In the genomic region with DNA sequence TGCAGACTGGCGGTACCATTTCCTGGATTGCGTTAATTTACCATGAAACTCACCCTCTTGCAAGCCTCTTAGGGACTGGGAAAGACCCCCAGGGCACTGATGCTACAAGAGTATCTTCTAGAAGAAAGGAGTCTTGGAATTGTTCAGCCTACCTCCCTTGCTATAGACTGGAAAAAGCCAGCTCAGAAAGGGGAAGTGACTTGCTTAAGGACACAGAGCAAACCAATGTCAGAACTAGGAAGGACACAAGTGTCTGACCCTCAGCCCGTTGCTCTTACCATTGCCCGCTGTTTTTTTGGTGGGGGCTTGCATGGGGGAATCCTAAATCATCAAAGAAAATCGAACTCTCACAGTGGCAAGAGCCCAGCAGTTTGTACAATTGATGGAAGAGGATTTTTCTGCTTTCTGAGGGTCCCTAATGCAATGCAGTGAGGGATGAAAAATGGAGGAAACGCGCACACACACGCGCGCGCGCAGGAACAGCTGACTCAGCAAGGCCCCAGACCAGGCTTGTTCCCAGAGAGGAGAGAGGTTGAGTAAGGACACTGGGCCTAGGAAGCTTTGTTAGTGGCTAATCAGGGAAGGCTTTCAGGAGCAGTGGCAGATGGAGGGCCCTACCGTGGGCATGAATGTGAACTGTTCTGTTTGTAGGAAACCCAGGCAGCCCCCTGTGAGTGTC, we compare ENCODE assay signal across 12 cellular contexts. TPM values are rescaled to one million over a fixed set of nuclear protein-coding genes. Genes with fewer than 3 reads are reported as not detected.
DNase-seq lines count a peak whose midpoint lies in the region; ATAC-seq and TF ChIP-seq lines count a peak whose summit lies in the region.
"Had no signal": no experiment of that assay in that cellular context is flagged by ENCODE, and none has a peak within 500 bp of the region (broad histone marks: within the 10 kb centered on the region; RNA-seq: fewer than 3 reads in every experiment).

No MANE protein-coding gene starts in this region.

- no peaks in the 10 kb centered on the region for H3K9me3 Mint-ChIP-seq in immature natural killer cell

- intact Hi-C loops in HCT116 (cut with micrococcal nuclease): no loop called here
- intact Hi-C loops in stomach (cut with DNase I; ENCODE audit: low total_unique reads): no loop called here

- no peaks in the 10 kb centered on the region for H3K27me3 ChIP-seq in HCT116 (ENCODE audit: insufficient read depth, low read length)
- H3K27me3 ChIP-seq in OCI-LY3 (ENCODE audit: low read depth, low read length): no peaks in the 10 kb centered on the region
- H3K27me3 ChIP-seq in stomach: no peaks in the 10 kb centered on the region
- H3K27me3 ChIP-seq in HAP-1 (ENCODE audit: low read depth): no peaks in the 10 kb centered on the region

- DNase-seq in HCT116 (ENCODE audit: low read depth, low spot score) (no peak), immature natural killer cell (no peak), stomach (no peak), NCI-H2081 (lab: John Stamatoyannopoulos, UW) (no peak), DMS114 treated with DMSO at 0.1 percent for 48 hours (lab: John Stamatoyannopoulos, UW; ENCODE audit: unreplicated experiment) (no peak), GM20000 (ENCODE audit: low spot score) (no peak), HAP-1 (ENCODE audit: low spot score in 2 of 2) (no peak)
- DNase-seq: activated CD8-positive, alpha-beta memory T cell treated with anti-CD3 and anti-CD28 coated beads, Interleukin-2, amount 10 ng/mL, durations not matched to agents 7 days and 5 days; NCI-H2029 treated with DMSO at 0.1 percent for 48 hours; T-helper 9 cell had no signal

- H3K79me2 ChIP-seq in HCT116 (ENCODE audit: insufficient read depth, low read length) (no peaks in the 10 kb centered on the region; the same call in 1 of the 2 replicates), OCI-LY3 (ENCODE audit: low read length) (no peaks in the 10 kb centered on the region)

- H3K9me3 ChIP-seq in HCT116 (ENCODE audit: control insufficient read depth in 1 of 2, insufficient read depth in 1 of 2, low read depth in 1 of 2, low read length in 2 of 2) (no peaks in the 10 kb centered on the region), OCI-LY3 (ENCODE audit: insufficient read depth, low read length) (peaks cover 9% of the 10 kb centered on the region), stomach (peaks cover 0 to 20% (median 7%) of the 10 kb centered on the region in 4 donors), HAP-1 (no peaks in the 10 kb centered on the region)

- H3K27ac ChIP-seq in HCT116 (ENCODE audit: low read depth, low read length): no peak overlapping the region
- H3K27ac ChIP-seq in OCI-LY3 (ENCODE audit: low read length): peak overlapping the region; percentile 76; the same call in 1 of the 2 replicates
- H3K27ac ChIP-seq in stomach: peak overlapping the region in 3 of 5 donors; percentile 20 to 63 (median 42)

- H3K9ac ChIP-seq in HCT116 (ENCODE audit: low read length) (no peak overlapping the region), OCI-LY3 (ENCODE audit: low read length) (peak overlapping the region; percentile 48; the same call in 1 of the 2 replicates)

- CTCF ChIA-PET in HCT116 (lab: Charles Lee): interaction anchor here (0.6 to 1.0 kb wide), 2 partner anchors 123 to 314 kb away, joined by 3 read pairs; no protein-coding TSS in a partner anchor

- peaks cover 33 to 52% (median 36%) of the 10 kb centered on the region in 3 donors for H3K36me3 Mint-ChIP-seq in immature natural killer cell

- no peak overlapping the region for H3K4me3 Mint-ChIP-seq in immature natural killer cell
- H3K4me3 Mint-ChIP-seq: activated CD8-positive, alpha-beta memory T cell treated with anti-CD3 and anti-CD28 coated beads, Interleukin-2, amount 10 ng/mL, durations not matched to agents 7 days and 5 days had no signal

- POLR2A ChIA-PET in HCT116 (lab: Charles Lee): no interaction called here

- TF ChIP-seq CTCF in HCT116 (IDR thresholded peaks at IDR 0.05 in 2 of 3, conservative IDR thresholded peaks at IDR 0.05 in 1 of 3; ENCODE audit: borderline replicate concordance in 1 of 3, insufficient read depth in 1 of 3, low read depth in 2 of 3, low read length in 2 of 3): no peak
- no peak for TF ChIP-seq CTCF in OCI-LY3 (IDR thresholded peaks at IDR 0.05; ENCODE audit: low read depth, low read length)
- TF ChIP-seq CTCF in stomach (IDR thresholded peaks at IDR 0.05): no peak
- TF ChIP-seq CTCF in GM20000 (IDR thresholded peaks at IDR 0.05; ENCODE audit: extremely low read depth, missing control alignments): no peak

- no peak for ATAC-seq in HCT116
- ATAC-seq: activated CD8-positive, alpha-beta memory T cell treated with anti-CD3 and anti-CD28 coated beads, Interleukin-2, amount 10 ng/mL, durations not matched to agents 7 days and 5 days; Panc1 had no signal

- H4K20me1 ChIP-seq in HCT116 (ENCODE audit: insufficient read depth) (no peaks in the 10 kb centered on the region), OCI-LY3 (ENCODE audit: insufficient read depth, low read length) (no peaks in the 10 kb centered on the region)

- no TSS peak for BruUV-seq in HCT116 (replicated peaks; lab: Mats Ljungman, UMichigan)

- no peak for TF ChIP-seq EP300 in stomach (IDR thresholded peaks at IDR 0.05)

- H3K27me3 Mint-ChIP-seq in immature natural killer cell (ENCODE audit: low read depth in 3 of 3): peaks cover 0 to 13% (median 3%) of the 10 kb centered on the region in 3 donors
- H3K27me3 Mint-ChIP-seq: activated CD8-positive, alpha-beta memory T cell treated with anti-CD3 and anti-CD28 coated beads, Interleukin-2, amount 10 ng/mL, durations not matched to agents 7 days and 5 days had no signal

- no peak for TF ChIP-seq RAD21 in HCT116 (IDR thresholded peaks at IDR 0.05; ENCODE audit: low read depth)

- H3K4me1 ChIP-seq in HCT116 (ENCODE audit: control insufficient read depth in 1 of 2, insufficient read depth in 2 of 2, low read length in 2 of 2) (peaks cover 6 to 23% of the 10 kb centered on the region in 2 experiments; a peak in 2 of 4 replicates), OCI-LY3 (ENCODE audit: low read length) (peaks cover 51% of the 10 kb centered on the region), stomach (peaks cover 0 to 14% (median 7%) of the 10 kb centered on the region in 4 donors), HAP-1 (no peaks in the 10 kb centered on the region)

- no peak overlapping the region for H2AFZ ChIP-seq in HCT116 (ENCODE audit: low read depth, low read length, poor library complexity, severe bottlenecking)
- no peak overlapping the region for H2AFZ ChIP-seq in OCI-LY3 (ENCODE audit: low read depth, low read length)

- in situ Hi-C loops in HAP-1 (cut with MboI; ENCODE audit: low sequenced_read_pairs): no loop called here

- H3K4me1 Mint-ChIP-seq in immature natural killer cell: peaks cover 42 to 85% of the 10 kb centered on the region in 2 donors

- 76 to 92% (median 79%) methylated on average over 13 of the region's 13 CpGs for WGBS in stomach, 5 donors

- H3K36me3 ChIP-seq in HCT116 (ENCODE audit: control insufficient read depth in 1 of 2, insufficient read depth in 2 of 2, low read length in 2 of 2) (no peaks in the 10 kb centered on the region), OCI-LY3 (replicated peaks; ENCODE audit: low read depth, low read length) (peaks cover 15% of the 10 kb centered on the region), stomach (peaks cover under 1 to 27% (median 15%) of the 10 kb centered on the region in 4 donors), HAP-1 (replicated peaks) (no peaks in the 10 kb centered on the region)

- RAD21 ChIA-PET in HCT116 (lab: Charles Lee; ENCODE audit: low non-redundant PET in 1 of 2, low total read pairs in 2 of 2, uncharacterized antibody in 2 of 2, unreplicated experiment in 2 of 2): no interaction called here

- TF ChIP-seq POLR2A in HCT116 (IDR thresholded peaks at IDR 0.05; ENCODE audit: borderline replicate concordance, extremely low read depth, insufficient read depth, insufficient read length): no peak
- TF ChIP-seq POLR2A in stomach (IDR thresholded peaks at IDR 0.05): no peak

- H3K4me3 ChIP-seq in HCT116 (replicated peaks in 1 of 2; ENCODE audit: low read depth in 1 of 2, low read length in 2 of 2) (no peak overlapping the region), OCI-LY3 (ENCODE audit: low read length) (no peak overlapping the region; the same call in 1 of the 2 replicates), stomach (no peak overlapping the region), HAP-1 (no peak overlapping the region)

- peak overlapping the region in 5 of 6 donors; percentile 60 to 76 (median 74) for H3K27ac Mint-ChIP-seq in immature natural killer cell

- H3K4me2 ChIP-seq in HCT116 (ENCODE audit: low read length): peak overlapping the region; percentile 49
- peak overlapping the region; percentile 58 for H3K4me2 ChIP-seq in OCI-LY3 (ENCODE audit: low read length)

- no peaks in the 10 kb centered on the region for H3K9me2 ChIP-seq in HCT116 (ENCODE audit: insufficient read depth)

TF ChIP-seq in HCT116, 20 proteins besides CTCF, POLR2A, EP300 and RAD21 (continues in another document):
- TF ChIP-seq ZFX (IDR thresholded peaks at IDR 0.05): no peak
- TF ChIP-seq TCF7L2 (IDR thresholded peaks at IDR 0.05; ENCODE audit: borderline replicate concordance, extremely low read depth, insufficient read depth, insufficient read length): no peak
- no peak for TF ChIP-seq SP1 (IDR thresholded peaks at IDR 0.05; ENCODE audit: low read depth)
- no peak for TF ChIP-seq EZH2 (IDR thresholded peaks at IDR 0.05)
- TF ChIP-seq CEBPB (IDR thresholded peaks at IDR 0.05; ENCODE audit: low read depth): no peak
- no peak for TF ChIP-seq EZH2phosphoT487 (IDR thresholded peaks at IDR 0.05; ENCODE audit: borderline replicate concordance)
- TF ChIP-seq, protein P1, sequence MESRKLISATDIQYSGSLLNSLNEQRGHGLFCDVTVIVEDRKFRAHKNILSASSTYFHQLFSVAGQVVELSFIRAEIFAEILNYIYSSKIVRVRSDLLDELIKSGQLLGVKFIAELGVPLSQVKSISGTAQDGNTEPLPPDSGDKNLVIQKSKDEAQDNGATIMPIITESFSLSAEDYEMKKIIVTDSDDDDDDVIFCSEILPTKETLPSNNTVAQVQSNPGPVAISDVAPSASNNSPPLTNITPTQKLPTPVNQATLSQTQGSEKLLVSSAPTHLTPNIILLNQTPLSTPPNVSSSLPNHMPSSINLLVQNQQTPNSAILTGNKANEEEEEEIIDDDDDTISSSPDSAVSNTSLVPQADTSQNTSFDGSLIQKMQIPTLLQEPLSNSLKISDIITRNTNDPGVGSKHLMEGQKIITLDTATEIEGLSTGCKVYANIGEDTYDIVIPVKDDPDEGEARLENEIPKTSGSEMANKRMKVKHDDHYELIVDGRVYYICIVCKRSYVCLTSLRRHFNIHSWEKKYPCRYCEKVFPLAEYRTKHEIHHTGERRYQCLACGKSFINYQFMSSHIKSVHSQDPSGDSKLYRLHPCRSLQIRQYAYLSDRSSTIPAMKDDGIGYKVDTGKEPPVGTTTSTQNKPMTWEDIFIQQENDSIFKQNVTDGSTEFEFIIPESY (IDR thresholded peaks at IDR 0.05; ENCODE audit: extremely low read depth, insufficient replicate concordance, low read length): no peak

RNA-seq across cellular contexts. Expression of gene RIN3, which starts 50.9 kb away (rescaled TPM):
- total RNA-seq in HCT116 (2021; ENCODE audit: unreplicated experiment): 22.2 TPM
- polyA plus RNA-seq in HCT116 (2012): 20.3 and 22.3 TPM in 2 replicates
- 100 to 1,000 TPM in 1 of 3 donors, 10 to 100 TPM in 2; 38.8 to 131 (median 60.1) TPM for polyA plus RNA-seq in immature natural killer cell
- total RNA-seq in stomach: 10 to 100 TPM in 3 of 5 donors, 1 to 10 TPM in 2; 6.2 to 47.8 (median 11.6) TPM
- polyA plus RNA-seq in stomach: 1 to 10 TPM; 5.0 to 6.2 (median 6.0) TPM
